9 cellular contexts compared by ENCODE assay signal in the genomic region with DNA sequence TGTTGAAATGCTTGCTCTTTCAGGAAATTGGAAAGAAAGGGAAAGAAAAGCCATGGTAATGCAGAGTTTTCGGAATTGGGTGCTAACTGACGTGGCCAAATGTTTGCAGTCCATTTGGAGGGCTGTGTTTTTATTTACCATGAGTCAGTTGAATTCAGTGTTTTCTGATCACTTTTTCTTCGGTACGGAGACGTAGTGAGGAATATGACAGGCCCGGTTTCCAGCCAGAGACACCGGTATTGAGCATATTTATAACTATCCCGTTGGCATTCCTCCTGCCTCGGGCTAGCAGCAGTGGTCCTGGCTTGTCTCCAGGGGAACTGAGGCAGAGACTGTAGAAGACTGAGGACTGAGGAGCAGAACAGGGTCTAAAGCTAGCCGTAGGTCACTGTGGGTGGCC. TPM values are rescaled to one million over a fixed set of nuclear protein-coding genes. Genes with fewer than 3 reads are reported as not detected.
DNase-seq lines count a peak whose midpoint lies in the region; ATAC-seq lines count a peak whose summit lies in the region.
"Had no signal": no experiment of that assay in that cellular context is flagged by ENCODE, and none has a peak within 500 bp of the region (broad histone marks: within the 10 kb centered on the region; RNA-seq: fewer than 3 reads in every experiment).

No MANE protein-coding gene starts in this region.

- H3K4me3 Mint-ChIP-seq in activated CD4-positive, alpha-beta memory T cell treated with anti-CD3 and anti-CD28 coated beads for 36 hours, result peak overlapping the region; percentile 91
- H3K4me3 Mint-ChIP-seq in stimulated activated naive B cell treated with anti-CD40 and anti-IgM and Interleukin-4, amounts not matched to agents 10 μg/mL and 1 μg/mL and 100 μg/mL, for 72 hours, result peak overlapping the region; percentile 86 to 95

- H3K4me3 ChIP-seq in HUES48 (ENCODE audit: low read depth, low read length), result peak overlapping the region; percentile 87
- peak overlapping the region; percentile 79 for H3K4me3 ChIP-seq in iPS-11a (ENCODE audit: low read depth, low read length)

- H3K9me3 ChIP-seq in HUES48 (ENCODE audit: control insufficient read depth, insufficient read depth, low read length), result no peaks in the 10 kb centered on the region

- peaks cover 43% of the 10 kb centered on the region for H3K36me3 ChIP-seq in HUES48 (ENCODE audit: control insufficient read depth, insufficient read depth, low read length)

- H3K27me3 Mint-ChIP-seq in activated CD4-positive, alpha-beta memory T cell treated with anti-CD3 and anti-CD28 coated beads for 36 hours, result peaks cover 2% of the 10 kb centered on the region
- H3K27me3 Mint-ChIP-seq in stimulated activated naive B cell treated with anti-CD40 and anti-IgM and Interleukin-4, amounts not matched to agents 10 μg/mL and 1 μg/mL and 100 μg/mL, for 72 hours, result peaks cover 3 to 14% of the 10 kb centered on the region in 2 donors

- H3K27me3 ChIP-seq in HUES48 (ENCODE audit: control insufficient read depth, insufficient read depth, low read length), result no peaks in the 10 kb centered on the region

- peaks cover 24% of the 10 kb centered on the region for H3K4me1 ChIP-seq in HUES48 (ENCODE audit: control insufficient read depth, insufficient read depth, low read length)

- DNase-seq in activated CD4-positive, alpha-beta memory T cell treated with anti-CD3 and anti-CD28 coated beads for 36 hours, result no peak
- DNase-seq in stimulated activated naive B cell treated with anti-CD40 and anti-IgM and Interleukin-4, amounts not matched to agents 10 μg/mL and 1 μg/mL and 100 μg/mL, for 72 hours, result no peak
- no peak for DNase-seq in NK-92 (lab: John Stamatoyannopoulos, UW; ENCODE audit: unreplicated experiment)
- DNase-seq in nucleus accumbens (lab: John Stamatoyannopoulos, UW), result no peak
- DNase-seq in KG1 (lab: John Stamatoyannopoulos, UW), result no peak

- peaks cover 25% of the 10 kb centered on the region for H3K4me1 Mint-ChIP-seq in activated CD4-positive, alpha-beta memory T cell treated with anti-CD3 and anti-CD28 coated beads for 36 hours (ENCODE audit: low read depth)
- peaks cover 14 to 25% of the 10 kb centered on the region in 2 donors for H3K4me1 Mint-ChIP-seq in stimulated activated naive B cell treated with anti-CD40 and anti-IgM and Interleukin-4, amounts not matched to agents 10 μg/mL and 1 μg/mL and 100 μg/mL, for 72 hours

- H3K9me3 Mint-ChIP-seq in activated CD4-positive, alpha-beta memory T cell treated with anti-CD3 and anti-CD28 coated beads for 36 hours, result no peaks in the 10 kb centered on the region
- H3K9me3 Mint-ChIP-seq in stimulated activated naive B cell treated with anti-CD40 and anti-IgM and Interleukin-4, amounts not matched to agents 10 μg/mL and 1 μg/mL and 100 μg/mL, for 72 hours, result peaks cover 6 to 7% of the 10 kb centered on the region in 2 donors

- H3K27ac ChIP-seq in HUES48 (ENCODE audit: low read depth, low read length), result peak overlapping the region; percentile 76

- POLR2A ChIA-PET in activated CD4-positive, alpha-beta memory T cell treated with anti-CD3 and anti-CD28 coated beads for 36 hours (lab: Charles Lee), result no interaction called here

- H3K27ac Mint-ChIP-seq in activated CD4-positive, alpha-beta memory T cell treated with anti-CD3 and anti-CD28 coated beads for 36 hours, result peak overlapping the region; percentile 73
- H3K27ac Mint-ChIP-seq in stimulated activated naive B cell treated with anti-CD40 and anti-IgM and Interleukin-4, amounts not matched to agents 10 μg/mL and 1 μg/mL and 100 μg/mL, for 72 hours, result peak overlapping the region; percentile 94

- no peak for ATAC-seq in stimulated activated naive B cell treated with anti-CD40 and anti-IgM and Interleukin-4, amounts not matched to agents 10 μg/mL and 1 μg/mL and 100 μg/mL, for 72 hours (replicated peaks)

- intact Hi-C loops in activated CD4-positive, alpha-beta memory T cell treated with anti-CD3 and anti-CD28 coated beads for 36 hours (cut with micrococcal nuclease), result loop anchor here (1.0 to 2.0 kb wide), 2 partner anchors 45 to 104 kb away; a partner anchor contains a TSS

- CTCF ChIA-PET in activated CD4-positive, alpha-beta memory T cell treated with anti-CD3 and anti-CD28 coated beads for 36 hours (lab: Charles Lee), result interaction anchor here (0.8 to 1.3 kb wide), 4 partner anchors 22 to 494 kb away, joined by 3 to 4 read pairs (median 4); no protein-coding TSS in a partner anchor

- peak overlapping the region; percentile 60; the same call in 1 of the 2 replicates for H3K9ac ChIP-seq in HUES48 (ENCODE audit: low read depth, low read length)

- peaks cover 29% of the 10 kb centered on the region for H3K36me3 Mint-ChIP-seq in activated CD4-positive, alpha-beta memory T cell treated with anti-CD3 and anti-CD28 coated beads for 36 hours
- peaks cover 11 to 17% of the 10 kb centered on the region in 2 donors for H3K36me3 Mint-ChIP-seq in stimulated activated naive B cell treated with anti-CD40 and anti-IgM and Interleukin-4, amounts not matched to agents 10 μg/mL and 1 μg/mL and 100 μg/mL, for 72 hours

RNA-seq across cellular contexts. Expression of a gene that starts 1.0 kb away (rescaled TPM):
- 10 to 100 TPM; 63.1 to 69.8 TPM for total RNA-seq in activated CD4-positive, alpha-beta memory T cell treated with anti-CD3 and anti-CD28 coated beads for 36 hours

RNA-seq across cellular contexts. Expression of a gene that starts 45.7 kb away (rescaled TPM):
- 10 to 100 TPM; 46.8 to 48.5 TPM for total RNA-seq in activated CD4-positive, alpha-beta memory T cell treated with anti-CD3 and anti-CD28 coated beads for 36 hours

RNA-seq across cellular contexts. Expression of a gene that starts 56.6 kb away (rescaled TPM):
- total RNA-seq in activated CD4-positive, alpha-beta memory T cell treated with anti-CD3 and anti-CD28 coated beads for 36 hours, result not detected
- total RNA-seq: glomerular endothelial cell, M059J had no signal
